ENCODE assay signal across 1 cellular context in the genomic region with DNA sequence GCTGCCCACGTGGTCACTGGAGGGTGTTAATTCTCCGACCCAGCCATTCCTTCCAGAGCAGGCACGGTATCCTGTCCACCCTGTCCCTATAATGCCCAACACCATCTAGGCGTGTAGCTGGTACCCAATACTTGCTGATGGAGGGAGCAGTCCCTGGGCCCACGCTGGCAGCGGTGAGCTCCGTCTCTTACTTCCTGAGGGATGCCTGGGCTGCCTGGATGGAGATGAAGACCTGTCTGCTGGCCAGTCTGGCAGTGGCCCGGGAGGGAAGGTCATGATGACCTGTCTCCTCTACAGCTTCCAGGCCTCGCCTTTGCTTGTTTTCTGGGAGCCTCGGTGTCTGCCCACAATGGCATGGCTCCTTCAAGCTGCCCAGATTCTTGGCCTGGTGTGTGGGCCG.
A peak's percentile ranks its signal among the peaks of the same experiment; 100 is the strongest.
TF ChIP-seq lines count a peak whose summit lies in the region.

No MANE protein-coding gene starts in this region.

TF ChIP-seq in K562, 482 proteins besides CTCF, POLR2A, EP300 and RAD21:
- no peak for TF ChIP-seq CREB5 (CRISPR knock-in tag; IDR thresholded peaks at IDR 0.05)
- no peak for TF ChIP-seq ATF4 (CRISPR knock-in tag; IDR thresholded peaks at IDR 0.05)
- TF ChIP-seq MBD2 (IDR thresholded peaks at IDR 0.05; ENCODE audit: borderline replicate concordance, low read depth) = no peak
- TF ChIP-seq USF2 (CRISPR knock-in tag; IDR thresholded peaks at IDR 0.05) = 0 out of 2 replicates have a peak, but pooled peaks have one; percentile 0
- TF ChIP-seq CREM (IDR thresholded peaks at IDR 0.05; ENCODE audit: low read depth) = no peak
- no peak for TF ChIP-seq SMARCB1 (IDR thresholded peaks at IDR 0.05; ENCODE audit: insufficient read length, low read depth)
- no peak for TF ChIP-seq SMAD4 (CRISPR knock-in tag; conservative IDR thresholded peaks at IDR 0.05)
